ENCODE assay signal across 13 cellular contexts in genomic region chr17:28612531-28612930, GRCh38. TPM values are rescaled to one million over a fixed set of nuclear protein-coding genes. Genes with fewer than 3 reads are reported as not detected.
DNase-seq lines count a peak whose midpoint lies in the region; ATAC-seq lines count a peak whose summit lies in the region.
"Had no signal": no experiment of that assay in that cellular context is flagged by ENCODE, and none has a peak within 500 bp of the region (broad histone marks: within the 10 kb centered on the region; RNA-seq: fewer than 3 reads in every experiment).

No MANE protein-coding gene starts in this region.

- H3K9me3 ChIP-seq in T-helper 17 cell (ENCODE audit: control insufficient read depth, low read length, poor library complexity, severe bottlenecking) = no peaks in the 10 kb centered on the region
- H3K9me3 ChIP-seq: gastrocnemius medialis, Peyer's patch had no signal

- no peaks in the 10 kb centered on the region for H3K27me3 Mint-ChIP-seq in T-helper 17 cell
- H3K27me3 Mint-ChIP-seq in naive thymus-derived CD8-positive, alpha-beta T cell = no peaks in the 10 kb centered on the region

- POLR2A ChIA-PET in naive thymus-derived CD8-positive, alpha-beta T cell (lab: Charles Lee) = interaction anchor here (1.1 to 2.8 kb wide), 2 partner anchors 13 to 119 kb away, joined by 3 to 13 read pairs; partner anchors contain the start of gene SPAG5

- H3K9me3 Mint-ChIP-seq in naive thymus-derived CD8-positive, alpha-beta T cell = no peaks in the 10 kb centered on the region
- H3K9me3 Mint-ChIP-seq: activated T-cell treated with anti-CD3 and anti-CD28 coated beads, Interleukin-2, amount 50 U/mL, for 72 hours; natural killer cell had no signal

- H3K36me3 Mint-ChIP-seq in T-helper 17 cell (ENCODE audit: low read depth) = peaks cover 14% of the 10 kb centered on the region
- peaks cover 6 to 46% (median 18%) of the 10 kb centered on the region in 3 donors for H3K36me3 Mint-ChIP-seq in naive thymus-derived CD8-positive, alpha-beta T cell

- DNase-seq in NCI-H2029 (lab: John Stamatoyannopoulos, UW) = peak; percentile 23
- no peak for DNase-seq in NCI-H2029 treated with DMSO at 0.1 percent for 48 hours (lab: John Stamatoyannopoulos, UW)
- DNase-seq in DMS153 treated with DMSO at 0.1 percent for 48 hours (lab: John Stamatoyannopoulos, UW; ENCODE audit: unreplicated experiment) = peak; percentile 26
- DNase-seq in T-helper 17 cell = no peak
- DNase-seq in naive thymus-derived CD8-positive, alpha-beta T cell = no peak
- DNase-seq in stimulated activated naive CD4-positive, alpha-beta T cell (lab: John Stamatoyannopoulos, UW) = no peak
- DNase-seq: gastrocnemius medialis, NCI-H774 had no signal

- ATAC-seq in T-helper 17 cell (no peak), HG02588 (IDR thresholded peaks at IDR 0.05; ENCODE audit: unreplicated experiment) (no peak), HG02885 (IDR thresholded peaks at IDR 0.05; ENCODE audit: poor library complexity, unreplicated experiment) (no peak)
- no peak for ATAC-seq in naive thymus-derived CD8-positive, alpha-beta T cell
- ATAC-seq: gastrocnemius medialis had no signal

- peak overlapping the region; percentile 87 for H3K27ac Mint-ChIP-seq in T-helper 17 cell
- peak overlapping the region in 8 of 10 donors; percentile 5 to 79 (median 59) for H3K27ac Mint-ChIP-seq in naive thymus-derived CD8-positive, alpha-beta T cell
- H3K27ac Mint-ChIP-seq: activated T-cell treated with anti-CD3 and anti-CD28 coated beads, Interleukin-2, amount 50 U/mL, for 72 hours had no signal

- H3K4me1 Mint-ChIP-seq in T-helper 17 cell = peaks cover 12% of the 10 kb centered on the region
- H3K4me1 Mint-ChIP-seq in naive thymus-derived CD8-positive, alpha-beta T cell = peaks cover 0 to 18% (median 8%) of the 10 kb centered on the region in 4 donors
- H3K4me1 Mint-ChIP-seq: natural killer cell had no signal

- H3K4me3 Mint-ChIP-seq in T-helper 17 cell = no peak overlapping the region
- no peak overlapping the region for H3K4me3 Mint-ChIP-seq in naive thymus-derived CD8-positive, alpha-beta T cell
- H3K4me3 Mint-ChIP-seq: activated T-cell treated with anti-CD3 and anti-CD28 coated beads, Interleukin-2, amount 50 U/mL, for 72 hours; natural killer cell had no signal

RNA-seq across cellular contexts. Expression of gene RSKR, which starts 1.5 kb away (rescaled TPM):
- total RNA-seq in T-helper 17 cell = 1 to 10 TPM; 8.1 to 8.8 TPM
- 10 to 100 TPM; 27.3 to 28.9 TPM for total RNA-seq in naive thymus-derived CD8-positive, alpha-beta T cell
- polyA plus RNA-seq in naive thymus-derived CD8-positive, alpha-beta T cell = under 1 TPM; 0.11 to 0.75 (median 0.24) TPM

RNA-seq across cellular contexts. Expression of gene SPAG5, which starts 13.7 kb away (rescaled TPM):
- 10 to 100 TPM; 19.2 to 31.5 TPM for total RNA-seq in T-helper 17 cell
- total RNA-seq in naive thymus-derived CD8-positive, alpha-beta T cell = 10 to 100 TPM; 10.6 to 11.2 TPM
- polyA plus RNA-seq in naive thymus-derived CD8-positive, alpha-beta T cell = 1 to 10 TPM in 1 of 3 donors, under 1 TPM in 2; 0.40 to 2.7 (median 0.81) TPM

RNA-seq across cellular contexts. Expression of gene BLTP2, which starts 32.4 kb away (rescaled TPM):
- 100 to 1,000 TPM; 136 to 153 TPM for total RNA-seq in T-helper 17 cell
- total RNA-seq in naive thymus-derived CD8-positive, alpha-beta T cell = 100 to 1,000 TPM; 137 to 149 TPM
- 10 to 100 TPM; 36.0 to 51.7 (median 36.1) TPM for polyA plus RNA-seq in naive thymus-derived CD8-positive, alpha-beta T cell

RNA-seq across cellular contexts. Expression of gene ALDOC, which starts 35.8 kb away (rescaled TPM):
- 10 to 100 TPM; 16.7 to 24.5 TPM for total RNA-seq in T-helper 17 cell
- 10 to 100 TPM; 36.1 to 37.5 TPM for total RNA-seq in naive thymus-derived CD8-positive, alpha-beta T cell
- 10 to 100 TPM; 65.3 to 86.7 (median 78.9) TPM for polyA plus RNA-seq in naive thymus-derived CD8-positive, alpha-beta T cell

RNA-seq across cellular contexts. Expression of gene PIGS, which starts 41.2 kb away (rescaled TPM):
- total RNA-seq in T-helper 17 cell = 10 to 100 TPM; 44.5 to 50.9 TPM
- 10 to 100 TPM; 51.3 to 51.4 TPM for total RNA-seq in naive thymus-derived CD8-positive, alpha-beta T cell
- polyA plus RNA-seq in naive thymus-derived CD8-positive, alpha-beta T cell = 10 to 100 TPM; 36.7 to 48.1 (median 42.0) TPM

Comparison
In these comparisons a context has a peak if more than half of its experiments do, and no peak if none do; other contexts are left out.
1. DNase-seq: peak in NCI-H2029 (single experiment) and DMS153 treated with DMSO at 0.1 percent for 48 hours (single experiment); none in NCI-H2029 treated with DMSO at 0.1 percent for 48 hours (single experiment), T-helper 17 cell (0 of 3), naive thymus-derived CD8-positive, alpha-beta T cell (0 of 10) and stimulated activated naive CD4-positive, alpha-beta T cell (0 of 6).